ENCODE assay signal across 1 cellular context in genomic region chr5:113082547-113082905, GRCh38.
TF ChIP-seq lines count a peak whose summit lies in the region.

No MANE protein-coding gene starts in this region.

TF ChIP-seq in endothelial cell of umbilical vein, 7 proteins besides CTCF, POLR2A, EP300 and RAD21 (continued from another document):
- TF ChIP-seq GATA2 (IDR thresholded peaks at IDR 0.05; ENCODE audit: insufficient read depth, insufficient read length, low read depth, low read length) (no peak), MYC (IDR thresholded peaks at IDR 0.05; ENCODE audit: low read depth, low read length) (no peak), EZH2 (IDR thresholded peaks at IDR 0.05; ENCODE audit: borderline replicate concordance, low read depth, low read length, severe bottlenecking) (no peak), FOS (IDR thresholded peaks at IDR 0.05; ENCODE audit: borderline replicate concordance, insufficient read depth, low read length) (no peak)
